8 cellular contexts compared by ENCODE assay signal in the genomic region with DNA sequence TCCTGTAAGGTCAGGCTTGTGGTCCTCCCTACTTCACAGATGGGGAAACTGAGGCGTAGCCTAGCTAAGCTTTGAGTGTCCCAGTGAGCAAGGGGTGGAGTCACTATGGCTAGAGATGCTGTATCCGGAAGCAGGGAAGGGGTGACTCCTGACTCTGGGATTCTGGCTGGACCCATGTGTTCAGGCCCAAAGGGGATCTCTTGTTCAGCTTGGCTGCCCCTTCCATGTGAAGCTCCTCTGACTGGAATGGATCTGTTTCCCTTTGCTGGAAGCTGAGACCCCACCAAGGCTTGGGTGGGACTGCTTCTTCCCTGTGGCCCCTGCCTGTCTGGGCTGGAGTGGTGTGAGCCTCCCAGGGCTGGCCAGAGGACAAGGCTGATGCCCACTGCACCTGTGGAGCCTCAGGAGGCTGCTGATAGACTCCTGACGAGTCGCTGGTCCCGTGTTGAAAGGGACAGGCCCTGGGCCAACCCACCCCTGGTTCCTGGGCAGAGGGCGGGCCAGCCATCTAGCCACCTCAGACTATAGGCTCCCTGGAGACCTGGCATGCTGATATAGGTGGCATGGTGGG. TPM values are rescaled to one million over a fixed set of nuclear protein-coding genes. Genes with fewer than 3 reads are reported as not detected.
A peak's percentile ranks its signal among the peaks of the same experiment; 100 is the strongest.
DNase-seq lines count a peak whose midpoint lies in the region; ATAC-seq, FAIRE-seq and TF ChIP-seq lines count a peak whose summit lies in the region.

No MANE protein-coding gene starts in this region.

- peak overlapping the region; percentile 89 for H2AFZ ChIP-seq in GM12878 (ENCODE audit: control insufficient read depth, low read depth, low read length)

- CTCF ChIA-PET in activated naive CD4-positive, alpha-beta T cell treated with anti-CD3 and anti-CD28 coated beads for 36 hours (lab: Charles Lee) = interaction anchor here (0.6 to 13.4 kb wide), 6 partner anchors 9 to 772 kb away, joined by 4 to 376 read pairs (median 22); a partner anchor contains a TSS
- CTCF ChIA-PET in GM12878 (lab: Yijun Ruan, JAX) = interaction anchor here (0.6 to 13.9 kb wide), 10 partner anchors 8 to 1501 kb away, joined by 3 to 410 read pairs (median 6); a partner anchor contains a TSS

- peaks cover 4% of the 10 kb centered on the region for H3K79me2 ChIP-seq in GM12878 (ENCODE audit: control insufficient read depth, insufficient read depth, low read length)

- no peaks in the 10 kb centered on the region for H3K9me3 ChIP-seq in GM12878 (replicated peaks; ENCODE audit: control insufficient read depth, insufficient read depth, low read length)

- TF ChIP-seq EP300 in GM12878 (IDR thresholded peaks at IDR 0.05; ENCODE audit: borderline replicate concordance in 1 of 2, control insufficient read depth in 1 of 2, low read depth in 2 of 2, low read length in 2 of 2) = no peak

- peak overlapping the region; percentile 86 for H3K27ac Mint-ChIP-seq in activated naive CD4-positive, alpha-beta T cell treated with anti-CD3 and anti-CD28 coated beads for 36 hours
- peak overlapping the region; percentile 78 for H3K27ac Mint-ChIP-seq in type B pancreatic cell

- DNase-seq in activated naive CD4-positive, alpha-beta T cell treated with anti-CD3 and anti-CD28 coated beads for 36 hours = no peak
- DNase-seq in activated naive CD4-positive, alpha-beta T cell treated with anti-CD3 and anti-CD28 coated beads, Interleukin-2, amount 50 U/mL, for 16 hours = no peak
- no peak for DNase-seq in GM12878 (ENCODE audit: low read depth, low spot score)
- DNase-seq in lower leg skin (ENCODE audit: low spot score in 2 of 2) = no peak
- no peak for DNase-seq in type B pancreatic cell (ENCODE audit: extremely low spot score, unreplicated experiment)
- no peak for DNase-seq in putamen (ENCODE audit: low spot score)
- no peak for DNase-seq in A172 (ENCODE audit: low spot score)
- DNase-seq in AG08395 (ENCODE audit: low spot score) = no peak

- intact Hi-C loops in activated naive CD4-positive, alpha-beta T cell treated with anti-CD3 and anti-CD28 coated beads for 36 hours (cut with micrococcal nuclease) = loop anchor here (2.0 to 10.0 kb wide), 4 partner anchors 657 to 1657 kb away; a partner anchor contains a TSS
- intact Hi-C loops in GM12878 (cut with micrococcal nuclease; ENCODE audit: unreplicated experiment) (loop anchor here (2.0 to 5.0 kb wide), 5 partner anchors 353 to 1064 kb away; a partner anchor contains a TSS), lower leg skin (cut with DNase I; ENCODE audit: low total_unique reads) (loop anchor here (5.0 kb wide), 1 partner anchor 769 kb away; a partner anchor contains a TSS)

- RAD21 ChIA-PET in GM12878 (lab: Charles Lee; ENCODE audit: unreplicated experiment) = interaction anchor here (0.6 to 12.9 kb wide), 9 partner anchors 10 to 882 kb away, joined by 3 to 244 read pairs (median 14); a partner anchor contains a TSS

- 47% methylated on average over 6 of the region's 6 CpGs for WGBS in GM12878 (ENCODE audit: insufficient coverage, insufficient replicate concordance, low lambda C conversion rate, missing lambda C conversion rate)
- 33 to 56% methylated on average over 5 to 6 of the region's 6 CpGs for WGBS in lower leg skin, 2 donors

- TF ChIP-seq RAD21 in GM12878 (IDR thresholded peaks at IDR 0.05; ENCODE audit: insufficient read depth, low read depth, low read length) = no peak

- FAIRE-seq in GM12878 (lab: Jason Lieb, UNC) = no peak

- H3K27me3 Mint-ChIP-seq in activated naive CD4-positive, alpha-beta T cell treated with anti-CD3 and anti-CD28 coated beads for 36 hours (ENCODE audit: low read depth) = no peaks in the 10 kb centered on the region
- H3K27me3 Mint-ChIP-seq in type B pancreatic cell = peaks cover 8% of the 10 kb centered on the region

- H3K4me2 ChIP-seq in GM12878 (ENCODE audit: control insufficient read depth, insufficient read depth) = peak overlapping the region; percentile 92

- POLR2A ChIA-PET in GM12878 (lab: Charles Lee) = interaction anchor here (0.5 to 3.6 kb wide), 4 partner anchors 48 to 965 kb away, joined by 3 to 16 read pairs (median 6); a partner anchor contains a TSS

- H3K4me3 Mint-ChIP-seq in activated naive CD4-positive, alpha-beta T cell treated with anti-CD3 and anti-CD28 coated beads for 36 hours = peak overlapping the region; percentile 77
- peak overlapping the region; percentile 87 for H3K4me3 Mint-ChIP-seq in type B pancreatic cell

- no peak for TF ChIP-seq CTCF in GM12878 (IDR thresholded peaks at IDR 0.05 in 2 of 3, conservative IDR thresholded peaks at IDR 0.05 in 1 of 3; ENCODE audit: control insufficient read depth in 2 of 3, extremely low read depth in 1 of 3, insufficient read depth in 1 of 3, low read depth in 3 of 3, low read length in 3 of 3)
- no peak for TF ChIP-seq CTCF in lower leg skin (IDR thresholded peaks at IDR 0.05)
- no peak for TF ChIP-seq CTCF in type B pancreatic cell (conservative IDR thresholded peaks at IDR 0.05)

- peaks cover 17% of the 10 kb centered on the region for H3K4me1 ChIP-seq in GM12878 (ENCODE audit: control insufficient read depth, insufficient read depth, low read length)

- H3K36me3 Mint-ChIP-seq in activated naive CD4-positive, alpha-beta T cell treated with anti-CD3 and anti-CD28 coated beads for 36 hours (ENCODE audit: low read depth) = peaks cover 37% of the 10 kb centered on the region
- H3K36me3 Mint-ChIP-seq in type B pancreatic cell = peaks cover 6% of the 10 kb centered on the region

- H3K27me3 ChIP-seq in GM12878 (replicated peaks in 1 of 2; ENCODE audit: control insufficient read depth in 2 of 2, insufficient read depth in 2 of 2, low read length in 1 of 2) = no peaks in the 10 kb centered on the region

- H3K9ac ChIP-seq in GM12878 (ENCODE audit: control insufficient read depth, insufficient read depth, low read length) = peak overlapping the region; percentile 70

- peak overlapping the region; percentile 0; the same call in 1 of the 2 replicates for H3K27ac ChIP-seq in GM12878 (ENCODE audit: control insufficient read depth, insufficient read depth)

- TF ChIP-seq POLR2A in GM12878 (IDR thresholded peaks at IDR 0.05; ENCODE audit: low read depth, low read length) (no peak), lower leg skin (IDR thresholded peaks at IDR 0.05) (no peak)

- H4K20me1 ChIP-seq in GM12878 (ENCODE audit: control insufficient read depth, insufficient read depth) = no peaks in the 10 kb centered on the region

- H3K36me3 ChIP-seq in GM12878 (ENCODE audit: control insufficient read depth in 2 of 2, insufficient read depth in 2 of 2, low read length in 1 of 2) = no peaks in the 10 kb centered on the region

- peak overlapping the region; percentile 87 for H3K4me3 ChIP-seq in GM12878
- peak overlapping the region; percentile 67 for H3K4me3 ChIP-seq in lower leg skin (ENCODE audit: low read depth, poor library complexity, severe bottlenecking)

- H3K4me1 Mint-ChIP-seq in activated naive CD4-positive, alpha-beta T cell treated with anti-CD3 and anti-CD28 coated beads for 36 hours (ENCODE audit: low read depth) = peaks cover 68% of the 10 kb centered on the region
- peaks cover 25% of the 10 kb centered on the region for H3K4me1 Mint-ChIP-seq in type B pancreatic cell (ENCODE audit: unreplicated experiment)

- no peak for ATAC-seq in GM12878

- SMC1A ChIA-PET in GM12878 (lab: Charles Lee; ENCODE audit: uncharacterized antibody, unreplicated experiment) = interaction anchor here (1.1 to 11.4 kb wide), 3 partner anchors 10 to 36 kb away, joined by 5 to 186 read pairs (median 81); no protein-coding TSS in a partner anchor

- no peaks in the 10 kb centered on the region for H3K9me3 Mint-ChIP-seq in activated naive CD4-positive, alpha-beta T cell treated with anti-CD3 and anti-CD28 coated beads for 36 hours
- H3K9me3 Mint-ChIP-seq in type B pancreatic cell = no peaks in the 10 kb centered on the region

- TSS peak; percentile 49 for BruUV-seq in GM12878 (replicated peaks; lab: Mats Ljungman, UMichigan)

- in situ Hi-C loops in GM12878 (cut with MboI) = loop anchor here (5.0 to 25.0 kb wide), 2 partner anchors 759 to 1069 kb away; no protein-coding TSS in a partner anchor

RNA-seq across cellular contexts. Expression of a gene that starts 1.0 kb away (rescaled TPM):
- total RNA-seq in activated naive CD4-positive, alpha-beta T cell treated with anti-CD3 and anti-CD28 coated beads for 36 hours = 100 to 1,000 TPM; 105 to 106 TPM
- 25.1 and 26.3 TPM in 2 replicates for total RNA-seq in GM12878 (2013; cell fraction: nucleolus; rRNA removed)
- total RNA-seq in GM12878 (2014; rRNA removed) (42.6 and 49.2 TPM in 2 replicates), GM12878 (2014; rRNA removed; fragmentation: Illumina TruSeq; extraction: Trizol) (25.4 and 27.2 TPM in 2 replicates), GM12878 (2021) (39.9 and 42.0 TPM in 2 replicates), lower leg skin (100 to 1,000 TPM in 2 of 4 donors, 10 to 100 TPM in 2; 65.2 to 128 (median 91.7) TPM), type B pancreatic cell (ENCODE audit: low replicate concordance) (40.3 and 47.0 TPM in 2 replicates)
- 9.1 TPM for polyA plus RNA-seq in GM12878 (2011; ENCODE audit: low read depth)
- polyA plus RNA-seq in GM12878 (2011; rRNA removed) (33.5 and 66.0 TPM in 2 replicates), GM12878 (2014; fragmentation: Illumina TruSeq; extraction: Trizol) (39.9 and 46.7 TPM in 2 replicates), GM12878 (2014; fragmentation: Nextera tagmentation; extraction: Ambion mirVana) (1 to 10 TPM; 7.9 to 8.7 TPM), GM12878 (2014; rRNA removed) (43.9 and 45.3 TPM in 2 replicates), GM12878 (2016; fragmentation: Nextera tagmentation; extraction: Ambion mirVana) (10 to 100 TPM; 32.4 to 38.0 TPM)
- 81.5 and 93.9 TPM in 2 replicates for polyA plus RNA-seq in GM12878 (2011; cell fraction: cytosol; rRNA removed)
- 58.1 and 59.6 TPM in 2 replicates for polyA plus RNA-seq in GM12878 (2011; cell fraction: nucleus; rRNA removed)
- 14.5 and 14.9 TPM in 2 replicates for polyA plus RNA-seq in GM12878 (2012)
- 53.0 and 58.0 TPM in 2 replicates for polyA minus RNA-seq in GM12878 (2011; rRNA and poly(A)+ RNA removed)
- polyA minus RNA-seq in GM12878 (2011; cell fraction: cytosol; rRNA and poly(A)+ RNA removed) = 12.2 and 17.4 TPM in 2 replicates
- 11.7 and 18.6 TPM in 2 replicates for polyA minus RNA-seq in GM12878 (2011; cell fraction: nucleus; rRNA and poly(A)+ RNA removed)
- total RNA-seq in A172 (2014; rRNA removed; shearing (Covaris generic)) = 78.1 and 84.0 TPM in 2 replicates

RNA-seq across cellular contexts. Expression of a gene that starts 6.4 kb away (rescaled TPM):
- 100 to 1,000 TPM; 136 to 138 TPM for total RNA-seq in activated naive CD4-positive, alpha-beta T cell treated with anti-CD3 and anti-CD28 coated beads for 36 hours
- total RNA-seq in GM12878 (2013; cell fraction: nucleolus; rRNA removed) = 2.3 and 2.6 TPM in 2 replicates
- 2.3 and 2.5 TPM in 2 replicates for total RNA-seq in GM12878 (2014; rRNA removed)
- total RNA-seq in GM12878 (2014; rRNA removed; fragmentation: Illumina TruSeq; extraction: Trizol) = 0.94 and 1.0 TPM in 2 replicates
- 4.4 and 5.1 TPM in 2 replicates for total RNA-seq in GM12878 (2021)
- 0.25 TPM for polyA plus RNA-seq in GM12878 (2011; ENCODE audit: low read depth)
- polyA plus RNA-seq in GM12878 (2011; rRNA removed) = 0.20 and 0.41 TPM in 2 replicates
- polyA plus RNA-seq in GM12878 (2011; cell fraction: cytosol; rRNA removed) = 0.97 and 1.0 TPM in 2 replicates
- 1.8 and 2.2 TPM in 2 replicates for polyA plus RNA-seq in GM12878 (2011; cell fraction: nucleus; rRNA removed)
- polyA plus RNA-seq in GM12878 (2012) = 1.4 and 1.5 TPM in 2 replicates
- 1.4 and 2.7 TPM in 2 replicates for polyA plus RNA-seq in GM12878 (2014; fragmentation: Illumina TruSeq; extraction: Trizol)
- under 1 TPM; 0.21 to 0.57 TPM for polyA plus RNA-seq in GM12878 (2014; fragmentation: Nextera tagmentation; extraction: Ambion mirVana)
- 3.2 and 3.7 TPM in 2 replicates for polyA plus RNA-seq in GM12878 (2014; rRNA removed)
- polyA plus RNA-seq in GM12878 (2016; fragmentation: Nextera tagmentation; extraction: Ambion mirVana) = 1 to 10 TPM; 1.1 to 2.5 TPM
- 1.6 and 1.9 TPM in 2 replicates for polyA minus RNA-seq in GM12878 (2011; rRNA and poly(A)+ RNA removed)
- polyA minus RNA-seq in GM12878 (2011; cell fraction: cytosol; rRNA and poly(A)+ RNA removed) = 0.80 and 0.94 TPM in 2 replicates
- polyA minus RNA-seq in GM12878 (2011; cell fraction: nucleus; rRNA and poly(A)+ RNA removed) = 1.9 and 3.2 TPM in 2 replicates
- total RNA-seq in lower leg skin = 10 to 100 TPM; 10.4 to 14.5 (median 12.9) TPM
- total RNA-seq in type B pancreatic cell (ENCODE audit: low replicate concordance) = 4.1 and 7.0 TPM in 2 replicates
- 1.1 and 2.3 TPM in 2 replicates for total RNA-seq in A172 (2014; rRNA removed; shearing (Covaris generic))

RNA-seq across cellular contexts. Expression of a gene that starts 48.7 kb away (rescaled TPM):
- total RNA-seq in activated naive CD4-positive, alpha-beta T cell treated with anti-CD3 and anti-CD28 coated beads for 36 hours = 10 to 100 TPM; 27.0 to 30.4 TPM
- 52.1 and 58.3 TPM in 2 replicates for total RNA-seq in GM12878 (2013; cell fraction: nucleolus; rRNA removed)
- total RNA-seq in GM12878 (2014; rRNA removed) = 10.4 and 11.3 TPM in 2 replicates
- total RNA-seq in GM12878 (2014; rRNA removed; fragmentation: Illumina TruSeq; extraction: Trizol) = 9.5 and 10.5 TPM in 2 replicates
- 14.4 and 16.4 TPM in 2 replicates for total RNA-seq in GM12878 (2021)
- 13.7 TPM for polyA plus RNA-seq in GM12878 (2011; ENCODE audit: low read depth)
- polyA plus RNA-seq in GM12878 (2011; rRNA removed) = 8.7 and 13.5 TPM in 2 replicates
- 16.2 and 20.1 TPM in 2 replicates for polyA plus RNA-seq in GM12878 (2011; cell fraction: cytosol; rRNA removed)
- 57.9 and 77.5 TPM in 2 replicates for polyA plus RNA-seq in GM12878 (2011; cell fraction: nucleus; rRNA removed)
- polyA plus RNA-seq in GM12878 (2012) = 14.4 and 14.5 TPM in 2 replicates
- 4.9 and 9.9 TPM in 2 replicates for polyA plus RNA-seq in GM12878 (2014; fragmentation: Illumina TruSeq; extraction: Trizol)
- 10 to 100 TPM in 1 of 2 experiments, 1 to 10 TPM in 1; 2.8 to 10.5 TPM for polyA plus RNA-seq in GM12878 (2014; fragmentation: Nextera tagmentation; extraction: Ambion mirVana)
- polyA plus RNA-seq in GM12878 (2014; rRNA removed) = 15.1 and 15.8 TPM in 2 replicates
- polyA plus RNA-seq in GM12878 (2016; fragmentation: Nextera tagmentation; extraction: Ambion mirVana) = 10 to 100 TPM; 17.8 to 19.0 TPM
- polyA minus RNA-seq in GM12878 (2011; rRNA and poly(A)+ RNA removed) = 12.1 and 16.6 TPM in 2 replicates
- polyA minus RNA-seq in GM12878 (2011; cell fraction: cytosol; rRNA and poly(A)+ RNA removed) = 4.0 and 4.4 TPM in 2 replicates
- polyA minus RNA-seq in GM12878 (2011; cell fraction: nucleus; rRNA and poly(A)+ RNA removed) = 18.7 and 25.0 TPM in 2 replicates
- 1 to 10 TPM; 2.9 to 8.1 (median 4.8) TPM for total RNA-seq in lower leg skin
- total RNA-seq in type B pancreatic cell (ENCODE audit: low replicate concordance) = 20.2 and 29.9 TPM in 2 replicates
- total RNA-seq in A172 (2014; rRNA removed; shearing (Covaris generic)) = 15.3 and 18.1 TPM in 2 replicates

RNA-seq across cellular contexts. Expression of a gene that starts 50.4 kb away (rescaled TPM):
- total RNA-seq in activated naive CD4-positive, alpha-beta T cell treated with anti-CD3 and anti-CD28 coated beads for 36 hours = 1 to 10 TPM; 3.1 to 3.8 TPM
- 2.5 and 3.6 TPM in 2 replicates for total RNA-seq in GM12878 (2013; cell fraction: nucleolus; rRNA removed)
- 0.45 and 0.87 TPM in 2 replicates for total RNA-seq in GM12878 (2014; rRNA removed)
- total RNA-seq in GM12878 (2014; rRNA removed; fragmentation: Illumina TruSeq; extraction: Trizol) = 0.64 and 0.76 TPM in 2 replicates
- 0.61 and 1.3 TPM in 2 replicates for total RNA-seq in GM12878 (2021)
- 1.3 TPM for polyA plus RNA-seq in GM12878 (2011; ENCODE audit: low read depth)
- 2.3 and 3.2 TPM in 2 replicates for polyA plus RNA-seq in GM12878 (2011; rRNA removed)
- polyA plus RNA-seq in GM12878 (2011; cell fraction: cytosol; rRNA removed) = 3.9 and 4.8 TPM in 2 replicates
- polyA plus RNA-seq in GM12878 (2011; cell fraction: nucleus; rRNA removed) = 8.2 and 11.4 TPM in 2 replicates
- polyA plus RNA-seq in GM12878 (2012) = 1.6 and 1.9 TPM in 2 replicates
- polyA plus RNA-seq in GM12878 (2014; fragmentation: Illumina TruSeq; extraction: Trizol) = 0.48 and 1.0 TPM in 2 replicates
- under 1 TPM; 0.06 to 0.22 TPM for polyA plus RNA-seq in GM12878 (2014; fragmentation: Nextera tagmentation; extraction: Ambion mirVana)
- 0.77 and 1.7 TPM in 2 replicates for polyA plus RNA-seq in GM12878 (2014; rRNA removed)
- polyA plus RNA-seq in GM12878 (2016; fragmentation: Nextera tagmentation; extraction: Ambion mirVana) = under 1 TPM; 0.44 to 0.56 TPM
- polyA minus RNA-seq in GM12878 (2011; rRNA and poly(A)+ RNA removed) = 1.6 and 3.4 TPM in 2 replicates
- 0.52 TPM in 1 of 2 replicates, not detected in the other for polyA minus RNA-seq in GM12878 (2011; cell fraction: cytosol; rRNA and poly(A)+ RNA removed)
- polyA minus RNA-seq in GM12878 (2011; cell fraction: nucleus; rRNA and poly(A)+ RNA removed) = 1.8 and 3.3 TPM in 2 replicates
- 1 to 10 TPM in 3 of 4 donors, under 1 TPM in 1; 0.27 to 3.9 (median 2.0) TPM for total RNA-seq in lower leg skin
- 1.9 and 11.9 TPM in 2 replicates for total RNA-seq in type B pancreatic cell (ENCODE audit: low replicate concordance)
- total RNA-seq in A172 (2014; rRNA removed; shearing (Covaris generic)) = 0.43 TPM in 1 of 2 replicates, not detected in the other

RNA-seq across cellular contexts. Expression of a gene that starts 56.7 kb away (rescaled TPM):
- 1 to 10 TPM; 1.6 to 1.7 TPM for total RNA-seq in activated naive CD4-positive, alpha-beta T cell treated with anti-CD3 and anti-CD28 coated beads for 36 hours
- not detected in 2 replicates for total RNA-seq in GM12878 (2013; cell fraction: nucleolus; rRNA removed)
- total RNA-seq in GM12878 (2014; rRNA removed) (not detected in 2 replicates), GM12878 (2014; rRNA removed; fragmentation: Illumina TruSeq; extraction: Trizol) (not detected in 2 replicates), GM12878 (2021) (0.03 TPM in 1 of 2 replicates, not detected in the other), lower leg skin (1 to 10 TPM; 2.0 to 4.5 (median 3.0) TPM), type B pancreatic cell (ENCODE audit: low replicate concordance) (5.9 and 15.4 TPM in 2 replicates)
- polyA plus RNA-seq in GM12878 (2011; ENCODE audit: low read depth) = 0.04 TPM
- polyA plus RNA-seq in GM12878 (2011; rRNA removed) (not detected in 2 replicates), GM12878 (2014; fragmentation: Illumina TruSeq; extraction: Trizol) (not detected in 2 replicates), GM12878 (2014; fragmentation: Nextera tagmentation; extraction: Ambion mirVana) (under 1 TPM; 0.02 to 0.04 TPM), GM12878 (2014; rRNA removed) (not detected in 2 replicates), GM12878 (2016; fragmentation: Nextera tagmentation; extraction: Ambion mirVana) (under 1 TPM; 0.38 to 0.52 TPM)
- not detected in 2 replicates for polyA plus RNA-seq in GM12878 (2011; cell fraction: cytosol; rRNA removed)
- polyA plus RNA-seq in GM12878 (2011; cell fraction: nucleus; rRNA removed) = not detected in 2 replicates
- 0.04 and 0.10 TPM in 2 replicates for polyA plus RNA-seq in GM12878 (2012)
- not detected in 2 replicates for polyA minus RNA-seq in GM12878 (2011; rRNA and poly(A)+ RNA removed)
- not detected in 2 replicates for polyA minus RNA-seq in GM12878 (2011; cell fraction: cytosol; rRNA and poly(A)+ RNA removed)
- polyA minus RNA-seq in GM12878 (2011; cell fraction: nucleus; rRNA and poly(A)+ RNA removed) = under 0.01 TPM in 1 of 2 replicates, not detected in the other
- 1.4 TPM in 2 replicates for total RNA-seq in A172 (2014; rRNA removed; shearing (Covaris generic))

Comparison
In these comparisons a context has a peak if more than half of its experiments do, and no peak if none do; other contexts are left out.
1. RNA of a gene that starts 6.4 kb away (total RNA-seq): 136 to 138 TPM in activated naive CD4-positive, alpha-beta T cell treated with anti-CD3 and anti-CD28 coated beads for 36 hours; 10.4 to 14.5 TPM in lower leg skin, 4.1 to 7.0 TPM in type B pancreatic cell, 0.94 to 5.1 TPM in GM12878 and 1.1 to 2.3 TPM in A172; every median in the first group is over 4 times any median in the second.